ENCODE assay signal across 2 cellular contexts in genomic region chr11:10595840-10596239, GRCh38.
A peak's percentile ranks its signal among the peaks of the same experiment; 100 is the strongest.
TF ChIP-seq lines count a peak whose summit lies in the region.

No MANE protein-coding gene starts in this region.

TF ChIP-seq in SK-N-SH treated with all-trans-retinoic acid at 6 μM for 48 hours, 23 proteins besides CTCF, POLR2A, EP300 and RAD21:
- TF ChIP-seq ZNF8 (CRISPR knock-in tag; IDR thresholded peaks at IDR 0.05), result peak; percentile 70

TF ChIP-seq in K562, 482 proteins besides CTCF, POLR2A, EP300 and RAD21:
- TF ChIP-seq RBM25 (IDR thresholded peaks at IDR 0.05; ENCODE audit: low read depth, low read length, severe bottlenecking), result peak; percentile 58
- TF ChIP-seq ZNF146 (CRISPR knock-in tag; IDR thresholded peaks at IDR 0.05; ENCODE audit: unreplicated experiment), result peak; percentile 90
TF ChIP-seq in K562: peak in this region for 2; not testable (repeated sequence) for 480.
